In genomic region chr13:66210677-66211076, GRCh38 we compare ENCODE assay signal across 13 cellular contexts.
A peak's percentile ranks its signal among the peaks of the same experiment; 100 is the strongest.
DNase-seq lines count a peak whose midpoint lies in the region; ATAC-seq and TF ChIP-seq lines count a peak whose summit lies in the region.
"Had no signal": no experiment of that assay in that cellular context is flagged by ENCODE, and none has a peak within 500 bp of the region (broad histone marks: within the 10 kb centered on the region; RNA-seq: fewer than 3 reads in every experiment).

No MANE protein-coding gene starts in this region.

- H3K36me3 ChIP-seq in SK-N-SH (replicated peaks in 1 of 2; ENCODE audit: control insufficient read depth in 1 of 2, insufficient read depth in 2 of 2, low read length in 1 of 2) = no peaks in the 10 kb centered on the region
- H3K36me3 ChIP-seq: SJSA1 had no signal

- H3K27me3 ChIP-seq in SK-N-SH (ENCODE audit: insufficient read depth) = no peaks in the 10 kb centered on the region
- H3K27me3 ChIP-seq: SJSA1 had no signal

- H4K20me1 ChIP-seq in SK-N-SH (ENCODE audit: insufficient read depth) = no peaks in the 10 kb centered on the region

- DNase-seq in HCEC 1CT (peak; percentile 89), SK-N-SH (no peak), fibroblast of villous mesenchyme (ENCODE audit: low read depth) (peak; percentile 30), stromal cell of bone marrow (ENCODE audit: low read depth) (peak; percentile 93), activated T-cell treated with anti-CD3 and anti-CD28 coated beads for 4 hours (no peak), SKM-1 treated with dmso at 0.1 percent for 144 hours (lab: John Stamatoyannopoulos, UW; ENCODE audit: unreplicated experiment) (no peak)
- DNase-seq: activated CD4-positive, alpha-beta T cell treated with anti-CD3 and anti-CD28 coated beads, Interleukin-2, amount 10 ng/mL, durations not matched to agents 24 days and 14 days; activated naive CD4-positive, alpha-beta T cell treated with Interleukin-2 at 50 U/mL for 16 hours; effector memory CD4-positive, alpha-beta T cell; NCI-H345 had no signal

- POLR2A ChIA-PET in SK-N-SH (lab: Yijun Ruan, JAX) = no interaction called here

- TF ChIP-seq EP300 in SK-N-SH (IDR thresholded peaks at IDR 0.05; ENCODE audit: borderline replicate concordance in 1 of 2, low read depth in 1 of 2, low read length in 1 of 2) = peak in 1 of 2 experiments; percentile 89; a peak in 3 of 4 replicates

- H3K79me2 ChIP-seq in SK-N-SH (ENCODE audit: insufficient read depth) = no peaks in the 10 kb centered on the region

- no peak overlapping the region; a peak in 1 of 4 replicates for H3K4me3 ChIP-seq in SK-N-SH (ENCODE audit: low read depth in 2 of 2, low read length in 1 of 2)
- no peak overlapping the region for H3K4me3 ChIP-seq in fibroblast of villous mesenchyme (ENCODE audit: low read depth, low read length)
- H3K4me3 ChIP-seq: SJSA1, skin epidermis had no signal

- no peaks in the 10 kb centered on the region for H3K9me2 ChIP-seq in SK-N-SH

- peaks cover 15% of the 10 kb centered on the region for H3F3A ChIP-seq in SK-N-SH (replicated peaks; ENCODE audit: insufficient read depth)

- peak overlapping the region; percentile 56; the same call in 1 of the 2 replicates for H3K4me2 ChIP-seq in SK-N-SH

- H3K9ac ChIP-seq in SK-N-SH = peak overlapping the region; percentile 49; the same call in 1 of the 2 replicates

- 2% methylated on average over 3 of the region's 3 CpGs for WGBS in SK-N-SH (ENCODE audit: low lambda C conversion rate)

- no peak for TF ChIP-seq RAD21 in SK-N-SH (IDR thresholded peaks at IDR 0.05; ENCODE audit: low read length)

- peak overlapping the region; percentile 65 to 91; a peak in 3 of 4 replicates for H3K27ac ChIP-seq in SK-N-SH (ENCODE audit: low read depth in 2 of 2, low read length in 1 of 2)
- H3K27ac ChIP-seq: SJSA1 had no signal

- H3K9me3 ChIP-seq in SK-N-SH = no peaks in the 10 kb centered on the region
- H3K9me3 ChIP-seq: SJSA1 had no signal

- ATAC-seq in HG03139 (IDR thresholded peaks at IDR 0.05; ENCODE audit: unreplicated experiment) = no peak

- H3K4me1 ChIP-seq in SK-N-SH (ENCODE audit: control insufficient read depth in 1 of 2, insufficient read depth in 2 of 2, low read depth in 1 of 2, low read length in 1 of 2) = peaks cover 0 to 5% of the 10 kb centered on the region in 2 experiments; a peak in 1 of 4 replicates

- CTCF ChIA-PET in SK-N-SH (lab: Yijun Ruan, JAX) = no interaction called here

- H2AFZ ChIP-seq in SK-N-SH (ENCODE audit: low read depth) = peak overlapping the region; percentile 75; the same call in 1 of the 2 replicates

- TF ChIP-seq CTCF in SK-N-SH (IDR thresholded peaks at IDR 0.05) (no peak), fibroblast of villous mesenchyme (IDR thresholded peaks at IDR 0.05; ENCODE audit: insufficient read depth, low read depth, low read length) (no peak)

TF ChIP-seq in SK-N-SH, 30 proteins besides CTCF, POLR2A, EP300 and RAD21:
- no peak for TF ChIP-seq REST (IDR thresholded peaks at IDR 0.05; ENCODE audit: low read depth, low read length)
- peak; percentile 61; the same call in 1 of the 2 replicates for TF ChIP-seq POLR2AphosphoS5 (IDR thresholded peaks at IDR 0.05; ENCODE audit: low read depth, low read length)
- no peak for TF ChIP-seq SIN3A (IDR thresholded peaks at IDR 0.05; ENCODE audit: borderline replicate concordance, low read depth, low read length)
- peak; percentile 66 for TF ChIP-seq PBX3 (IDR thresholded peaks at IDR 0.05)
- TF ChIP-seq EZH2phosphoT487 (IDR thresholded peaks at IDR 0.05; ENCODE audit: borderline replicate concordance, low read depth) = no peak
- TF ChIP-seq RXRA (IDR thresholded peaks at IDR 0.05; ENCODE audit: borderline replicate concordance, low read depth) = no peak
- peak; percentile 57; the same call in 1 of the 2 replicates for TF ChIP-seq TEAD4 (IDR thresholded peaks at IDR 0.05; ENCODE audit: borderline replicate concordance, insufficient read depth)
- 0 out of 2 replicates have a peak, but pooled peaks have one; percentile 13 for TF ChIP-seq MAX (IDR thresholded peaks at IDR 0.05; ENCODE audit: low read depth)
- TF ChIP-seq TCF12 (IDR thresholded peaks at IDR 0.05) = peak; percentile 81
- TF ChIP-seq TAF1 (IDR thresholded peaks at IDR 0.05; ENCODE audit: borderline replicate concordance, low read depth, low read length) = no peak
- TF ChIP-seq FOSL2 (IDR thresholded peaks at IDR 0.05; ENCODE audit: borderline replicate concordance, low read depth) = peak; percentile 98
- peak; percentile 96 for TF ChIP-seq JUND (IDR thresholded peaks at IDR 0.05)
- TF ChIP-seq ELF1 (IDR thresholded peaks at IDR 0.05) = no peak
- no peak for TF ChIP-seq GATA2 (CRISPR knock-in tag; IDR thresholded peaks at IDR 0.05)
- TF ChIP-seq MEF2A (IDR thresholded peaks at IDR 0.05; ENCODE audit: borderline replicate concordance, low read depth) = peak; percentile 58; the same call in 1 of the 2 replicates
- TF ChIP-seq NFIC (IDR thresholded peaks at IDR 0.05; ENCODE audit: borderline replicate concordance) = peak; percentile 51; the same call in 1 of the 2 replicates

Comparison
In these comparisons a context has a peak if more than half of its experiments do, and no peak if none do; other contexts are left out.
1. DNase-seq: peak in HCEC 1CT (single experiment), fibroblast of villous mesenchyme (single experiment) and stromal cell of bone marrow (single experiment); none in SK-N-SH (single experiment), activated T-cell treated with anti-CD3 and anti-CD28 coated beads for 4 hours (single experiment) and SKM-1 treated with dmso at 0.1 percent for 144 hours (single experiment).